In genomic region chr1:179882253-179883039, GRCh38 we compare ENCODE assay signal across 1 cellular context.
TF ChIP-seq lines count a peak whose summit lies in the region.

Gene TOR1AIP1, plus strand, starts transcription at chr1:179882285. Its CDS starts 218 bp downstream, at chr1:179882503.

TF ChIP-seq in A549, 52 proteins besides CTCF, POLR2A, EP300 and RAD21 (continued from another document):
- TF ChIP-seq REST (IDR thresholded peaks at IDR 0.05) (0 out of 2 replicates have a peak, but pooled peaks have one; percentile 7), E2F6 (IDR thresholded peaks at IDR 0.05; ENCODE audit: borderline replicate concordance, low read depth) (peak; percentile 45), PBX3 (IDR thresholded peaks at IDR 0.05) (peak; percentile 48), ELK1 (IDR thresholded peaks at IDR 0.05; ENCODE audit: low read depth, low read length) (no peak), CEBPB (IDR thresholded peaks at IDR 0.05) (peak in 1 of 2 experiments; percentile 47; a peak in 2 of 4 replicates), CBX2 (IDR thresholded peaks at IDR 0.05; ENCODE audit: borderline replicate concordance, low read depth) (no peak), FOSB (CRISPR knock-in tag; IDR thresholded peaks at IDR 0.05) (no peak), NFE2L2 (conservative IDR thresholded peaks at IDR 0.05; ENCODE audit: low read length) (no peak), FOSL2 (IDR thresholded peaks at IDR 0.05) (no peak), FOSL2 (CRISPR knock-in tag; IDR thresholded peaks at IDR 0.05) (no peak), ZNF302 (CRISPR knock-in tag; IDR thresholded peaks at IDR 0.05) (no peak), EHF (CRISPR knock-in tag; IDR thresholded peaks at IDR 0.05) (peak; percentile 58; the same call in 1 of the 2 replicates), SREBF2 (IDR thresholded peaks at IDR 0.05) (no peak), GATA3 (IDR thresholded peaks at IDR 0.05; ENCODE audit: borderline replicate concordance) (peak; percentile 38; the same call in 1 of the 2 replicates), PHF8 (IDR thresholded peaks at IDR 0.05; ENCODE audit: borderline replicate concordance, low read depth) (peak; percentile 99), BCL3 (IDR thresholded peaks at IDR 0.05) (peak; percentile 87), CHD2 (IDR thresholded peaks at IDR 0.05; ENCODE audit: low read length, partially characterized antibody) (peak; percentile 41), KDM1A (IDR thresholded peaks at IDR 0.05; ENCODE audit: low read depth) (no peak), ESRRA (IDR thresholded peaks at IDR 0.05; ENCODE audit: borderline replicate concordance, low read length) (no peak), TP53 (CRISPR knock-in tag; IDR thresholded peaks at IDR 0.05) (no peak)
